ENCODE assay signal across 8 cellular contexts in genomic region chr1:181033128-181033798, GRCh38. TPM values are rescaled to one million over a fixed set of nuclear protein-coding genes. Genes with fewer than 3 reads are reported as not detected.
DNase-seq lines count a peak whose midpoint lies in the region; ATAC-seq and TF ChIP-seq lines count a peak whose summit lies in the region.

No MANE protein-coding gene starts in this region.

- H3K27ac ChIP-seq in cingulate gyrus (ENCODE audit: low read depth, low read length) (peak overlapping the region; percentile 89), thoracic aorta (peak overlapping the region; percentile 98)

- TF ChIP-seq CTCF in AG10803 (conservative IDR thresholded peaks at IDR 0.05; ENCODE audit: low read length) (no peak), thoracic aorta (IDR thresholded peaks at IDR 0.05) (no peak)

- peak; percentile 25 for ATAC-seq in GM18909 (IDR thresholded peaks at IDR 0.05; ENCODE audit: poor library complexity, unreplicated experiment)
- peak; percentile 25 for ATAC-seq in HG03280 (IDR thresholded peaks at IDR 0.05; ENCODE audit: unreplicated experiment)
- peak; percentile 27 for ATAC-seq in thoracic aorta (ENCODE audit: insufficient number of reproducible peaks, low FRiP score, low read depth)

- H3K4me3 ChIP-seq in AG10803 (ENCODE audit: low read length) (peak overlapping the region; percentile 63), mononuclear cell (ENCODE audit: low read length) (peak overlapping the region; percentile 86), thoracic aorta (peak overlapping the region; percentile 81)

- H3K27me3 ChIP-seq in mononuclear cell (ENCODE audit: insufficient read depth, low read length) (no peaks in the 10 kb centered on the region), thoracic aorta (replicated peaks; ENCODE audit: insufficient read depth) (no peaks in the 10 kb centered on the region)

- H3K9me3 ChIP-seq in mononuclear cell (ENCODE audit: low read depth, low read length): no peaks in the 10 kb centered on the region
- no peaks in the 10 kb centered on the region for H3K9me3 ChIP-seq in thoracic aorta

- no peaks in the 10 kb centered on the region for H3K36me3 ChIP-seq in thoracic aorta

- peak; percentile 69 for DNase-seq in AG10803 (ENCODE audit: low read depth)
- peak; percentile 94 for DNase-seq in SKM-1 (lab: John Stamatoyannopoulos, UW; ENCODE audit: unreplicated experiment)
- DNase-seq in thoracic aorta (ENCODE audit: low spot score): no peak
- no peak for DNase-seq in NCI-H1417 treated with DMSO at 0.1 percent for 48 hours (lab: John Stamatoyannopoulos, UW)

- H3K4me1 ChIP-seq in mononuclear cell (ENCODE audit: insufficient read depth, low read length): peaks cover 50% of the 10 kb centered on the region
- peaks cover 32 to 40% of the 10 kb centered on the region in 2 donors for H3K4me1 ChIP-seq in thoracic aorta (ENCODE audit: control insufficient read depth in 1 of 2, low read depth in 2 of 2)

RNA-seq across cellular contexts. Expression of gene MR1, which starts 0.5 kb away (rescaled TPM):
- total RNA-seq in mononuclear cell (19.2 TPM), thoracic aorta (10 to 100 TPM; 19.6 to 30.0 TPM)

RNA-seq across cellular contexts. Expression of gene STX6, which starts 10.6 kb away (rescaled TPM):
- total RNA-seq in mononuclear cell: 9.7 TPM
- 10 to 100 TPM; 23.0 to 25.5 TPM for total RNA-seq in thoracic aorta

RNA-seq across cellular contexts. Expression of gene IER5, which starts 55.2 kb away (rescaled TPM):
- total RNA-seq in mononuclear cell (170 TPM), thoracic aorta (10 to 100 TPM; 20.2 to 55.8 TPM)

Comparison
In these comparisons a context has a peak if more than half of its experiments do, and no peak if none do; other contexts are left out.
1. DNase-seq: peak in AG10803 (single experiment) and SKM-1 (single experiment); none in thoracic aorta (single experiment) and NCI-H1417 treated with DMSO at 0.1 percent for 48 hours (single experiment).
2. Peak in every context shown above with its lines, with median percentiles within 50 percentile points of each other: H3K4me3 ChIP-seq and ATAC-seq.